In the genomic region with DNA sequence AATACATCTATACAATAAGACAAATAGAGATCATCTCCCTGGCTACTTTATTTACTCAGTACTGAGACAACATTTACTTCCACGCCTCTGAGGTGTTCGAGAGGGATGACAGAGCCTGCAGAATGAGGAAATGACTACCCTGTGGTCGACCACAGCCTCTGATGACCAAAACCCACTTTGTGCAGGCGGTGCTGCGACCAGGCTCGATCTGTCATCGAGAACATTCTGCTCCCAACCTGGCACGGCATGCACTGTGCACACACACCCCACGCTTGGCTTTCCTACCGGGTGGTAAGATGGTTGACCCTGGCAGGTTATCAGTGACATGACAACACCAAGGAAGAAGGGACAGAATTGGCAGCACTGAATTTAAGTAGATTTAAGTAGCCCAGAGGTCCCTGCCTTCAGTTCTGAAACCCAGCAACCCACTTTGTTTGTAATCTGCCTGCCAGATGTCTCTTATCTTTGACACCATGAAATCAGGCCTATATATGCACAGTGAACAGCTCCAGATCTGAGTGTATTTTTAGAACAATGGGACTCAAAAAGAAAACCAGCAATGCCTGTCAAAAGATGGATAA, we compare ENCODE assay signal across 8 cellular contexts. TPM values are rescaled to one million over a fixed set of nuclear protein-coding genes. Genes with fewer than 3 reads are reported as not detected.
DNase-seq lines count a peak whose midpoint lies in the region; ATAC-seq and TF ChIP-seq lines count a peak whose summit lies in the region.

No MANE protein-coding gene starts in this region.

- H3K36me3 ChIP-seq in CD8-positive, alpha-beta memory T cell (ENCODE audit: insufficient read depth, low read length): peaks cover 32% of the 10 kb centered on the region
- peaks cover 0 to 5% (median 2%) of the 10 kb centered on the region in 4 donors for H3K36me3 ChIP-seq in transverse colon

- 43% methylated on average over 10 of the region's 10 CpGs; no CpG with 5 or more reads in 1 of the 2 donors for WGBS in transverse colon (ENCODE audit: low coverage in 1 of 2), 2 donors

- peaks cover 17 to 89% (median 34%) of the 10 kb centered on the region in 3 donors for H3K36me3 Mint-ChIP-seq in CD8-positive, alpha-beta memory T cell
- peaks cover 14% of the 10 kb centered on the region for H3K36me3 Mint-ChIP-seq in mesothelial cell of epicardium

- TF ChIP-seq CTCF in mesothelial cell of epicardium (IDR thresholded peaks at IDR 0.05; ENCODE audit: unreplicated experiment) (no peak), transverse colon (IDR thresholded peaks at IDR 0.05) (no peak)

- ATAC-seq in GM19438 (IDR thresholded peaks at IDR 0.05; ENCODE audit: low read depth, unreplicated experiment): peak; percentile 86
- ATAC-seq in HG03469 (IDR thresholded peaks at IDR 0.05; ENCODE audit: unreplicated experiment): peak; percentile 86

- TF ChIP-seq EP300 in transverse colon (IDR thresholded peaks at IDR 0.05; ENCODE audit: low read depth): peak; percentile 56

- H3K4me1 ChIP-seq in CD8-positive, alpha-beta memory T cell (ENCODE audit: insufficient read depth, low read length): peaks cover 9% of the 10 kb centered on the region
- peaks cover 14 to 63% (median 49%) of the 10 kb centered on the region in 4 donors for H3K4me1 ChIP-seq in transverse colon

- peak overlapping the region in 5 of 7 donors; percentile 2 to 67 (median 29) for H3K4me3 Mint-ChIP-seq in CD8-positive, alpha-beta memory T cell
- H3K4me3 Mint-ChIP-seq in mesothelial cell of epicardium: no peak overlapping the region

- POLR2A ChIA-PET in CD8-positive, alpha-beta memory T cell (lab: Charles Lee): no interaction called here

- peak in 4 of 5 donors; percentile 3 to 69 (median 38) for DNase-seq in CD8-positive, alpha-beta memory T cell
- DNase-seq in T-helper 2 cell (peak in 3 of 5 experiments; percentile 31 to 91 (median 37)), T47D (ENCODE audit: low read depth in 1 of 2, low spot score in 1 of 2) (peak; percentile 31 to 60), mesothelial cell of epicardium (ENCODE audit: low spot score in 2 of 2, unreplicated experiment in 2 of 2) (no peak), transverse colon (peak; percentile 76), middle frontal gyrus (ENCODE audit: extremely low spot score, low spot score) (no peak)

- H3K27ac ChIP-seq in CD8-positive, alpha-beta memory T cell (ENCODE audit: low read depth, low read length): peak overlapping the region; percentile 35
- H3K27ac ChIP-seq in transverse colon: peak overlapping the region; percentile 24 to 53 (median 48)

- CTCF ChIA-PET in CD8-positive, alpha-beta memory T cell (lab: Charles Lee): no interaction called here

- peaks cover 23 to 24% (median 24%) of the 10 kb centered on the region in 3 donors for H3K4me1 Mint-ChIP-seq in CD8-positive, alpha-beta memory T cell
- peaks cover 59% of the 10 kb centered on the region for H3K4me1 Mint-ChIP-seq in mesothelial cell of epicardium

- H3K27ac Mint-ChIP-seq in CD8-positive, alpha-beta memory T cell: peak overlapping the region; percentile 74 to 94 (median 83)
- H3K27ac Mint-ChIP-seq in mesothelial cell of epicardium: peak overlapping the region; percentile 80

- no peak for TF ChIP-seq POLR2A in transverse colon (IDR thresholded peaks at IDR 0.05)

- no peaks in the 10 kb centered on the region for H3K9me3 Mint-ChIP-seq in CD8-positive, alpha-beta memory T cell
- H3K9me3 Mint-ChIP-seq in mesothelial cell of epicardium: no peaks in the 10 kb centered on the region

- no peaks in the 10 kb centered on the region for H3K27me3 ChIP-seq in CD8-positive, alpha-beta memory T cell (ENCODE audit: insufficient read depth, low read length, poor library complexity, severe bottlenecking)
- H3K27me3 ChIP-seq in transverse colon: no peaks in the 10 kb centered on the region

- no peaks in the 10 kb centered on the region for H3K9me3 ChIP-seq in CD8-positive, alpha-beta memory T cell (ENCODE audit: low read length)
- H3K9me3 ChIP-seq in transverse colon: no peaks in the 10 kb centered on the region

- in situ Hi-C loops in T47D (cut with HindIII; ENCODE audit: low pct_unique_long_range_greater_than_20kb, low sequenced_read_pairs) (no loop called here), transverse colon (cut with MboI; ENCODE audit: low pct_ligation_motif_present in 1 of 4, low pct_unique_long_range_greater_than_20kb in 1 of 4, low sequenced_read_pairs in 3 of 4) (loop anchor here in 3 of 4 donors (10.0 to 25.0 kb wide), 2 partner anchors 416 to 428 kb away; no protein-coding TSS in a partner anchor)

- no peak overlapping the region for H3K4me3 ChIP-seq in CD8-positive, alpha-beta memory T cell (ENCODE audit: low read length)
- H3K4me3 ChIP-seq in transverse colon: no peak overlapping the region

- no peaks in the 10 kb centered on the region for H3K27me3 Mint-ChIP-seq in CD8-positive, alpha-beta memory T cell
- H3K27me3 Mint-ChIP-seq in mesothelial cell of epicardium (ENCODE audit: low read depth): no peaks in the 10 kb centered on the region

- intact Hi-C loops in transverse colon (cut with DNase I; ENCODE audit: low total_unique reads): loop anchor here (5.0 to 10.0 kb wide), 2 partner anchors 423 to 606 kb away; no protein-coding TSS in a partner anchor

RNA-seq across cellular contexts. Expression of a gene that starts 42.6 kb away (rescaled TPM):
- 10 to 100 TPM; 40.5 to 41.6 TPM for total RNA-seq in CD8-positive, alpha-beta memory T cell
- polyA plus RNA-seq in CD8-positive, alpha-beta memory T cell: 16.7 TPM
- total RNA-seq in mesothelial cell of epicardium (33.2 to 33.7 TPM (median 33.6 TPM) in 3 replicates), transverse colon (10 to 100 TPM in 2 of 4 donors, 1 to 10 TPM in 2; 4.5 to 19.5 (median 9.4) TPM)

RNA-seq across cellular contexts. Expression of a gene that starts 42.9 kb away (rescaled TPM):
- 10 to 100 TPM; 39.1 TPM for total RNA-seq in CD8-positive, alpha-beta memory T cell
- polyA plus RNA-seq in CD8-positive, alpha-beta memory T cell: 5.2 TPM
- total RNA-seq in mesothelial cell of epicardium (47.8 to 52.7 TPM (median 48.4 TPM) in 3 replicates), transverse colon (10 to 100 TPM; 16.5 to 35.9 (median 21.0) TPM)

Comparison
In these comparisons a context has a peak if more than half of its experiments do, and no peak if none do; other contexts are left out.
1. DNase-seq: peak in CD8-positive, alpha-beta memory T cell (4 of 5), T-helper 2 cell (3 of 5), T47D (2 of 2) and transverse colon (single experiment); none in mesothelial cell of epicardium (0 of 2) and middle frontal gyrus (single experiment).